8 cellular contexts compared by ENCODE assay signal in the genomic region with DNA sequence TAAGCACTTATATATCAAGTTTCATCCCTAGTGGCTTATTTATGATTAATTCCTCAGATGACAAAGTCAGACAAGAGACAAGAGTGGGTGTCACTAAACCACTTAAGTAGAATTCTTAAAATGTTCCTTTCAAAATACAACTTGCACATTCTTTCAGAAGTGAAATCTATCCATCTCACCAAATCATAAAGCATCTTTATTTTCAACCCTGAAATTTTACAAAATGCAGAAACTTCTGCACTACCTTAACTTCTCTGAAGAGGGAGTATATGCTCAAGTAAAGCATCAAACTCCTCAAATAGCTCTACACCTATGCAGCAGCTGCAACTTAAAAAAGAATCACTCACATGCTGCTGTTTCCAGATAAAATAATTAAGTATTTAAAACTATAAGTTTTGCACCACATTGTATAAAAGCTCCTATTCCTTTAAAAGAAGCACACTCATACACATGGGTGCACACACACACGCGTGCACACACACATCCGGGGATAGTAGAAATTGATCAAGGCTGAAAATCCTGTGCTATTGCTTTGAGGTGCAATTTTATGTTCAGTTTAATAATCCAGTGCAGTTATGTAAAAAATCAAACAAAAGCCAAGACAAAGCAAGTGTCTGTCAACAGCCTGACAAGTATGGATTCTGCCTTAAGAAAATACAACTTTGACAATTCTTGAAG.
A peak's percentile ranks its signal among the peaks of the same experiment; 100 is the strongest.
DNase-seq lines count a peak whose midpoint lies in the region; ATAC-seq and TF ChIP-seq lines count a peak whose summit lies in the region.

No MANE protein-coding gene starts in this region.

- no peaks in the 10 kb centered on the region for H3K9me2 ChIP-seq in hepatocyte (replicated peaks; ENCODE audit: insufficient read depth)

- H3K4me1 ChIP-seq in hepatocyte (ENCODE audit: insufficient read depth), result peaks cover 6% of the 10 kb centered on the region

- ATAC-seq in HG03354 (IDR thresholded peaks at IDR 0.05; ENCODE audit: poor library complexity, severe bottlenecking, unreplicated experiment) (peak; percentile 84), SK-N-SH treated with all-trans-retinoic acid at 6 μM for 48 hours (peak; percentile 74), esophagus mucosa (no peak), GM18858 (IDR thresholded peaks at IDR 0.05; ENCODE audit: unreplicated experiment) (no peak)

- H3K9me3 ChIP-seq in hepatocyte (ENCODE audit: low read depth), result no peaks in the 10 kb centered on the region

- H4K20me1 ChIP-seq in hepatocyte (ENCODE audit: insufficient read depth, poor library complexity, severe bottlenecking), result no peaks in the 10 kb centered on the region

- peaks cover 4% of the 10 kb centered on the region for H3K79me2 ChIP-seq in hepatocyte

- peak; percentile 7 for DNase-seq in SKM-1 treated with dmso at 0.1 percent for 144 hours (lab: John Stamatoyannopoulos, UW; ENCODE audit: unreplicated experiment)
- no peak for DNase-seq in SKM-1 (lab: John Stamatoyannopoulos, UW; ENCODE audit: unreplicated experiment)
- DNase-seq in hepatocyte (ENCODE audit: low spot score), result peak; percentile 33
- DNase-seq in mucosa of gallbladder (ENCODE audit: low spot score), result no peak

- no peak overlapping the region for H2AFZ ChIP-seq in hepatocyte

- H3K27ac ChIP-seq in hepatocyte, result no peak overlapping the region

- no peak overlapping the region for H3K4me3 ChIP-seq in hepatocyte

- H3K27me3 ChIP-seq in hepatocyte, result no peaks in the 10 kb centered on the region

- TF ChIP-seq CTCF in hepatocyte (IDR thresholded peaks at IDR 0.05; ENCODE audit: poor library complexity), result peak; percentile 65

- 87% methylated on average over 3 of the region's 3 CpGs for WGBS in hepatocyte (ENCODE audit: low lambda C conversion rate, missing lambda C conversion rate)

- H3K4me2 ChIP-seq in hepatocyte, result no peak overlapping the region

- no peaks in the 10 kb centered on the region for H3K36me3 ChIP-seq in hepatocyte (replicated peaks; ENCODE audit: insufficient read depth, low read depth)

TF ChIP-seq in SK-N-SH treated with all-trans-retinoic acid at 6 μM for 48 hours, 23 proteins besides CTCF, POLR2A, EP300 and RAD21:
- TF ChIP-seq CSDC2 (CRISPR knock-in tag; IDR thresholded peaks at IDR 0.05) (no peak), ZFP30 (CRISPR knock-in tag; IDR thresholded peaks at IDR 0.05) (no peak), ZFP3 (CRISPR knock-in tag; IDR thresholded peaks at IDR 0.05) (0 out of 2 replicates have a peak, but pooled peaks have one; percentile 47), OSR1 (CRISPR knock-in tag; IDR thresholded peaks at IDR 0.05) (no peak), RARB (CRISPR knock-in tag; IDR thresholded peaks at IDR 0.05) (no peak)
- TF ChIP-seq, protein P1, sequence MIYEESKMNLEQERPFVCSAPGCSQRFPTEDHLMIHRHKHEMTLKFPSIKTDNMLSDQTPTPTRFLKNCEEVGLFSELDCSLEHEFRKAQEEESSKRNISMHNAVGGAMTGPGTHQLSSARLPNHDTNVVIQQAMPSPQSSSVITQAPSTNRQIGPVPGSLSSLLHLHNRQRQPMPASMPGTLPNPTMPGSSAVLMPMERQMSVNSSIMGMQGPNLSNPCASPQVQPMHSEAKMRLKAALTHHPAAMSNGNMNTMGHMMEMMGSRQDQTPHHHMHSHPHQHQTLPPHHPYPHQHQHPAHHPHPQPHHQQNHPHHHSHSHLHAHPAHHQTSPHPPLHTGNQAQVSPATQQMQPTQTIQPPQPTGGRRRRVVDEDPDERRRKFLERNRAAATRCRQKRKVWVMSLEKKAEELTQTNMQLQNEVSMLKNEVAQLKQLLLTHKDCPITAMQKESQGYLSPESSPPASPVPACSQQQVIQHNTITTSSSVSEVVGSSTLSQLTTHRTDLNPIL (CRISPR knock-in tag; IDR thresholded peaks at IDR 0.05; ENCODE audit: low read depth), result no peak

Comparison
In these comparisons a context has a peak if more than half of its experiments do, and no peak if none do; other contexts are left out.
1. DNase-seq: peak in SKM-1 treated with dmso at 0.1 percent for 144 hours (single experiment) and hepatocyte (single experiment); none in SKM-1 (single experiment) and mucosa of gallbladder (single experiment).
2. ATAC-seq: peak in HG03354 (single experiment) and SK-N-SH treated with all-trans-retinoic acid at 6 μM for 48 hours (single experiment); none in esophagus mucosa (single experiment) and GM18858 (single experiment).